ENCODE assay signal across 1 cellular context in the genomic region with DNA sequence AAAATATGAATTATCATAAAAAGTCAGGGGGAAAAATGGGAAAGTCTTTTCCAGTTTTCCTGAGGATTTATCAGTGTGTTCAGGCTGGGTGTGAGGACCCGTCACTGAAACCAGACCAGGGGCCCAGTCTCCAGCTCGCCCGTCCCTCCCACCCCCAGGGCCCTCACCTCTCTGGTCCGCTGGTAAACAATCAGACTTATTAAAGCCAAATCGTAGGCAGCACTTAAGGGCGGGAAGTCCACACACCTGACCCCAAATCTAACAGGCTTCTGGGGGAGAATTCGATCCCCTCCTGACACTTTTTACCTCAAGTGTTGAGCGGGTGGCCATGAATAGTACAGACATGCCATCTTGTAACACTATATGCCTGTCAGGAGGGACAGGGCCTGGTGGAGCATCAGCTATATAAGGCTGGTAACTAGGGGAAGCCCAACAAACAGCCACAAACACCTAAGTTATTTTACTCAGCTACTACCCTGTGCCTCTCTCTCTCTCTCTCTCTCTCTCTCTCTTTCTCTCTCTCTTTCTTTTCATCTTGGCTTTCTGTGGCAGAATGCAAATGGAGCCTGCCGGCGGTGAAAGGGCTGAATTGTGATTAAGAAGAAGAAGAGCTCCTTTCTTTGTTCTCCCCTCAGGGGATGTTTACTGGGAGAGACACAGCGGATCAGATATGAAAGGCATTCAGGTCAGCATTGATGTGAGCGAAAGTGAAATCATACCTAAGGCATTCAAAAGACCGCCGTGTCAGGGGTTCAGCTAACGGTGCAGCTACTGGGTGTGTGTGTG.
TF ChIP-seq lines count a peak whose summit lies in the region.

No MANE protein-coding gene starts in this region.

TF ChIP-seq in WTC11, 78 proteins besides CTCF, POLR2A, EP300 and RAD21 (continued from another document):
- TF ChIP-seq ZNF232 (CRISPR knock-in tag; IDR thresholded peaks at IDR 0.05) (0 out of 2 replicates have a peak, but pooled peaks have one; percentile 38), ETV6 (CRISPR knock-in tag; IDR thresholded peaks at IDR 0.05) (peak; percentile 54; the same call in 1 of the 2 replicates), ZNF317 (CRISPR knock-in tag; IDR thresholded peaks at IDR 0.05; ENCODE audit: borderline replicate concordance, low read depth) (0 out of 2 replicates have a peak, but pooled peaks have one; percentile 30), GABPB1 (CRISPR knock-in tag; IDR thresholded peaks at IDR 0.05) (no peak), ZNF121 (CRISPR knock-in tag; IDR thresholded peaks at IDR 0.05) (no peak), KAT7 (CRISPR knock-in tag; IDR thresholded peaks at IDR 0.05; ENCODE audit: borderline replicate concordance) (no peak), MYBL2 (CRISPR knock-in tag; IDR thresholded peaks at IDR 0.05) (peak; percentile 68; the same call in 1 of the 2 replicates), PRDM15 (CRISPR knock-in tag; IDR thresholded peaks at IDR 0.05) (no peak), IRF2 (CRISPR knock-in tag; IDR thresholded peaks at IDR 0.05; ENCODE audit: borderline replicate concordance, low read depth) (no peak), CDX4 (CRISPR knock-in tag; IDR thresholded peaks at IDR 0.05; ENCODE audit: borderline replicate concordance) (no peak), NFATC4 (CRISPR knock-in tag; IDR thresholded peaks at IDR 0.05) (no peak), ELF4 (CRISPR knock-in tag; IDR thresholded peaks at IDR 0.05; ENCODE audit: low read depth) (no peak), TEAD1 (CRISPR knock-in tag; IDR thresholded peaks at IDR 0.05) (peak; percentile 51; the same call in 1 of the 2 replicates), FOXK1 (CRISPR knock-in tag; IDR thresholded peaks at IDR 0.05) (0 out of 2 replicates have a peak, but pooled peaks have one; percentile 62)
- TF ChIP-seq, protein P1, sequence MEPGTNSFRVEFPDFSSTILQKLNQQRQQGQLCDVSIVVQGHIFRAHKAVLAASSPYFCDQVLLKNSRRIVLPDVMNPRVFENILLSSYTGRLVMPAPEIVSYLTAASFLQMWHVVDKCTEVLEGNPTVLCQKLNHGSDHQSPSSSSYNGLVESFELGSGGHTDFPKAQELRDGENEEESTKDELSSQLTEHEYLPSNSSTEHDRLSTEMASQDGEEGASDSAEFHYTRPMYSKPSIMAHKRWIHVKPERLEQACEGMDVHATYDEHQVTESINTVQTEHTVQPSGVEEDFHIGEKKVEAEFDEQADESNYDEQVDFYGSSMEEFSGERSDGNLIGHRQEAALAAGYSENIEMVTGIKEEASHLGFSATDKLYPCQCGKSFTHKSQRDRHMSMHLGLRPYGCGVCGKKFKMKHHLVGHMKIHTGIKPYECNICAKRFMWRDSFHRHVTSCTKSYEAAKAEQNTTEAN (CRISPR knock-in tag; IDR thresholded peaks at IDR 0.05), result peak; percentile 48; the same call in 1 of the 2 replicates
- TF ChIP-seq, protein P2, sequence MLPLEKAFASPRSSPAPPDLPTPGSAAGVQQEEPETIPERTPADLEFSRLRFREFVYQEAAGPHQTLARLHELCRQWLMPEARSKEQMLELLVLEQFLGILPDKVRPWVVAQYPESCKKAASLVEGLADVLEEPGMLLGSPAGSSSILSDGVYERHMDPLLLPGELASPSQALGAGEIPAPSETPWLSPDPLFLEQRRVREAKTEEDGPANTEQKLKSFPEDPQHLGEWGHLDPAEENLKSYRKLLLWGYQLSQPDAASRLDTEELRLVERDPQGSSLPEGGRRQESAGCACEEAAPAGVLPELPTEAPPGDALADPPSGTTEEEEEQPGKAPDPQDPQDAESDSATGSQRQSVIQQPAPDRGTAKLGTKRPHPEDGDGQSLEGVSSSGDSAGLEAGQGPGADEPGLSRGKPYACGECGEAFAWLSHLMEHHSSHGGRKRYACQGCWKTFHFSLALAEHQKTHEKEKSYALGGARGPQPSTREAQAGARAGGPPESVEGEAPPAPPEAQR (CRISPR knock-in tag; IDR thresholded peaks at IDR 0.05), result no peak
